In genomic region chr11:5228124-5228523, GRCh38 we compare ENCODE assay signal across 36 cellular contexts. TPM values are rescaled to one million over a fixed set of nuclear protein-coding genes. Genes with fewer than 3 reads are reported as not detected.
"Had no signal": no experiment of that assay in that cellular context is flagged by ENCODE, and none has a peak within 500 bp of the region (broad histone marks: within the 10 kb centered on the region; RNA-seq: fewer than 3 reads in every experiment).

No MANE protein-coding gene starts in this region.

- H3K9me3 ChIP-seq: SJCRH30 had no signal

- H3K4me1 ChIP-seq: SJCRH30 had no signal

- H3K4me3 ChIP-seq: PC-9, SJCRH30, SK-N-MC had no signal

- H3K4me1 Mint-ChIP-seq: T-cell had no signal

- H3K36me3 ChIP-seq: SJCRH30 had no signal

- H3K27ac ChIP-seq: PC-9, RWPE1, SJCRH30, SK-N-MC had no signal

- H3K27ac Mint-ChIP-seq: T-cell had no signal

- H3K4me3 Mint-ChIP-seq: T-cell had no signal

- DNase-seq: Kasumi-1, NCI-H1048, NCI-H1092 treated with DMSO at 0.1 percent for 48 hours, NCI-H1105 treated with DMSO at 0.1 percent for 48 hours, NCI-H1417, NCI-H1436, NCI-H146, NCI-H1694, NCI-H187, NCI-H1930, NCI-H2081, NCI-H2171 treated with DMSO at 0.1 percent for 48 hours, NCI-H2227 treated with DMSO at 0.1 percent for 48 hours, NCI-H345, NCI-H446, NCI-H510A treated with DMSO at 0.1 percent for 48 hours, NCI-H524 treated with DMSO at 0.1 percent for 48 hours, NCI-H526 treated with DMSO at 0.1 percent for 48 hours, NCI-H774, PC-9, SHP77, SIG-M5, SJCRH30, T-cell had no signal

- H2AFZ ChIP-seq: PC-9 had no signal

- H3K27me3 ChIP-seq: SJCRH30 had no signal

- H3K36me3 Mint-ChIP-seq: T-cell had no signal

- H3K4me2 ChIP-seq: PC-9 had no signal

- H3K9me3 Mint-ChIP-seq: T-cell had no signal

- ATAC-seq: Panc1, Right ventricle myocardium inferior, SK-N-SH treated with all-trans-retinoic acid at 6 μM for 48 hours, T-cell had no signal

- FAIRE-seq: RCC 7860 had no signal

RNA-seq across cellular contexts. Expression of gene HBB, which starts 1.3 kb away (rescaled TPM):
- total RNA-seq: M059J; NCI-H460; OCI-LY7; PC-9; RPMI7951; SJCRH30; SK-MEL-5; T-helper 1 cell treated with Interleukin-12 subunit alpha and Interleukin-12 subunit beta and Interleukin-4 antibody, amounts not matched to agents 30 ng/mL and 1 ng/mL, for 36 hours had no signal

RNA-seq across cellular contexts. Expression of gene HBD, which starts 6.2 kb away (rescaled TPM):
- total RNA-seq: NCI-H460; OCI-LY7; PC-9; Right ventricle myocardium inferior; RPMI7951; SJCRH30; SK-MEL-5; T-helper 1 cell treated with Interleukin-12 subunit alpha and Interleukin-12 subunit beta and Interleukin-4 antibody, amounts not matched to agents 30 ng/mL and 1 ng/mL, for 36 hours had no signal

RNA-seq across cellular contexts. Expression of gene HBG1, which starts 21.5 kb away (rescaled TPM):
- total RNA-seq: M059J; NCI-H460; OCI-LY7; PC-9; Right ventricle myocardium inferior; RPMI7951; SJCRH30; SK-MEL-5; T-helper 1 cell treated with Interleukin-12 subunit alpha and Interleukin-12 subunit beta and Interleukin-4 antibody, amounts not matched to agents 30 ng/mL and 1 ng/mL, for 36 hours had no signal

RNA-seq across cellular contexts. Expression of gene HBG2, which starts 26.5 kb away (rescaled TPM):
- total RNA-seq: M059J; NCI-H460; OCI-LY7; PC-9; Right ventricle myocardium inferior; SJCRH30; T-helper 1 cell treated with Interleukin-12 subunit alpha and Interleukin-12 subunit beta and Interleukin-4 antibody, amounts not matched to agents 30 ng/mL and 1 ng/mL, for 36 hours had no signal

RNA-seq across cellular contexts. Expression of gene OR51V1, which starts 27.6 kb away (rescaled TPM):
- total RNA-seq: M059J; NCI-H460; OCI-LY7; PC-9; Right ventricle myocardium inferior; RPMI7951; SJCRH30; SK-MEL-5; T-cell; T-helper 1 cell treated with Interleukin-12 subunit alpha and Interleukin-12 subunit beta and Interleukin-4 antibody, amounts not matched to agents 30 ng/mL and 1 ng/mL, for 36 hours had no signal
